Comparison of ENCODE assay signal across 30 cellular contexts in genomic region chr11:130639369-130639768, GRCh38.
"Had no signal": no experiment of that assay in that cellular context is flagged by ENCODE, and none has a peak within 500 bp of the region (broad histone marks: within the 10 kb centered on the region; RNA-seq: fewer than 3 reads in every experiment).

No MANE protein-coding gene starts in this region.

- ATAC-seq: activated CD8-positive, alpha-beta T cell treated with anti-CD3 and anti-CD28 coated beads for 36 hours; activated T-cell treated with anti-CD3 and anti-CD28 coated beads, Interleukin-2, amount 50 U/mL, for 72 hours; activated T-helper 17 cell treated with anti-CD3 and anti-CD28 coated beads, Interleukin-2, amount 50 U/mL, for 72 hours; SK-N-SH treated with all-trans-retinoic acid at 6 μM for 48 hours had no signal

- H3K36me3 ChIP-seq: brain microvascular endothelial cell, MG63 had no signal

- DNase-seq: activated CD4-positive, alpha-beta T cell treated with anti-CD3 and anti-CD28 coated beads, Interleukin-2, amount 10 ng/mL, durations not matched to agents 24 days and 14 days; activated CD4-positive, alpha-beta T cell treated with anti-CD3 and anti-CD28 coated beads, Interleukin-2, amount 50 U/mL, for 4 hours; activated CD8-positive, alpha-beta T cell treated with anti-CD3 and anti-CD28 coated beads for 36 hours; activated effector memory CD4-positive, alpha-beta T cell treated with anti-CD3 and anti-CD28 coated beads, Interleukin-2, amount 50 U/mL, for 16 hours; activated naive CD4-positive, alpha-beta T cell; activated naive CD4-positive, alpha-beta T cell treated with anti-CD3 and anti-CD28 coated beads, Interleukin-2, amount 50 U/mL, for 16 hours; activated naive CD8-positive, alpha-beta T cell treated with anti-CD3 and anti-CD28 coated beads for 36 hours; activated T-cell treated with anti-CD3 and anti-CD28 coated beads, Interleukin-2, amount 50 U/mL, for 1 hour; activated T-cell treated with anti-CD3 and anti-CD28 coated beads, Interleukin-2, amount 50 U/mL, for 72 hours; amniotic stem cell; aorta; brain microvascular endothelial cell; Kasumi-1; KG1; MG63; NCI-H1048; NCI-H1105 treated with DMSO at 0.1 percent for 48 hours; NCI-H1436; NCI-H1694; NCI-H1930; NCI-H2081 treated with DMSO at 0.1 percent for 48 hours; NCI-H345; NCI-H524 treated with DMSO at 0.1 percent for 48 hours; OCI-M1; SIG-M5; T-helper 1 cell; T-helper 2 cell; T-helper 9 cell had no signal

- H3K4me3 ChIP-seq: MG63 had no signal

- H3K9me3 ChIP-seq: MG63 had no signal

- H3K27ac ChIP-seq: brain microvascular endothelial cell had no signal

- H3K27me3 ChIP-seq: brain microvascular endothelial cell, MG63 had no signal
